In the genomic region with DNA sequence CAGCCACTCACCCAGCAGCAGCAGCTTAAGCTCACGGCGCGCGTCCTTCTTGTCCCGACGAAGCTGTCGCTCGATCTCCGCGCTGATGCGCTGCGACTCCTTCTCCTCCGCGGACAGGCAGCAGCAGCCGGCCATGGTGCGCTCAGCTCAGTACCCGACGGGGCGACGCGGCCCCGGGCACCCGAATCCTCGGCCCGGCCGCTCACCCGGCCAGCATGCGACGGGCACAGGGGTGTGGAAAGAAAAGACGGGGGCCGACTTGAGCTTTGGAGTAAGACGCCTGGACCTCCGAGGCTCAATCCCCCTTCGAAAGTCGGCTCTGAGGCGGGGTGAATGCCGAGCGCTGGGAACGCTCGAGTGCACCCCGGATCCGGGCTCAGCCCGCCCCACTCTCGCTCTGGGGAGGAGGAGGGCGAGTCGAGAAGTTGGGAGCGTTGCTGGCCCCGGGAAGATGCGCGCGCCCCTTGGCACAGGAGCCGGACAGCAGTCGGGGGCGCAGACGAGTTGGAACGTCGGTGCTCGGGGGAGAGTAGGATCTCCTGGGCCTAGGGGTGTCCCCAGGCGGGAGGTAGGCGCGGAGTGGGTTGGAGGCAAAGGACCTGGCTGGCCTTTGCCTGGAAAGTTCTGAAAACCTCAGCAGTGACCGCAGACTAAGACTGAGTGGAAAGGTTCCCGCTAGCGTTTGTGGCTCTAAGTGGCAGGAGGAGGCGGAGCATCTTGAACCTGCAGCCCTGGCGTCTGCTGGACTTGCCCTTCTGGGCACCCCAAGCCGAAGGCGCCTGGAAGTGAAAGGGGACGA, we compare ENCODE assay signal across 9 cellular contexts. TPM values are rescaled to one million over a fixed set of nuclear protein-coding genes. Genes with fewer than 3 reads are reported as not detected.
A peak's percentile ranks its signal among the peaks of the same experiment; 100 is the strongest.
DNase-seq lines count a peak whose midpoint lies in the region; TF ChIP-seq lines count a peak whose summit lies in the region.
"Had no signal": no experiment of that assay in that cellular context is flagged by ENCODE, and none has a peak within 500 bp of the region (broad histone marks: within the 10 kb centered on the region; RNA-seq: fewer than 3 reads in every experiment).

A gene (minus strand): TSS at position 664 of the 799 bp plus-strand sequence. CDS start 529 bp downstream, at position 135.

- H3K27ac ChIP-seq in ascending aorta (peak within 1 kb of the TSS in 1 of 2 donors; percentile 49), smooth muscle cell (ENCODE audit: low read depth) (no peak within 1 kb of the TSS)
- H3K27ac ChIP-seq: BLaER1 treated with 17β-estradiol and CSF1 and Interleukin-3, amounts not matched to agents 10 nM and 100 nM had no signal

- 6% methylated on average over 67 of the region's 69 CpGs for WGBS in smooth muscle cell (ENCODE audit: low lambda C conversion rate)

- H3K4me2 ChIP-seq in smooth muscle cell = peak within 1 kb of the TSS; percentile 87
- H3K4me2 ChIP-seq: BLaER1 treated with 17β-estradiol and CSF1 and Interleukin-3, amounts not matched to agents 10 nM and 100 nM had no signal

- intact Hi-C loops in ascending aorta (cut with DNase I) = loop anchor here (5.0 to 10.0 kb wide), 2 partner anchors 183 to 384 kb away; a partner anchor contains a TSS

- POLR2A ChIA-PET in GM10248 (lab: Yijun Ruan, JAX) = no interaction called here

- DNase-seq in NCI-H1092 treated with DMSO at 0.1 percent for 48 hours (lab: John Stamatoyannopoulos, UW) (peak; percentile 19), NCI-H1092 (lab: John Stamatoyannopoulos, UW) (no peak), ascending aorta (ENCODE audit: low spot score in 2 of 2) (no peak), iPS-NIHi11 (ENCODE audit: low spot score) (peak; percentile 69), smooth muscle cell (lab: John Stamatoyannopoulos, UW; ENCODE audit: unreplicated experiment) (no peak), NAMALWA (ENCODE audit: low spot score) (no peak), middle frontal gyrus (ENCODE audit: extremely low spot score, low spot score) (no peak), GM10248 (ENCODE audit: extremely low spot score) (no peak)

- H3K4me3 ChIP-seq in ascending aorta (peak within 1 kb of the TSS; percentile 70 to 71), smooth muscle cell (peak within 1 kb of the TSS; percentile 57)
- H3K4me3 ChIP-seq: BLaER1 treated with 17β-estradiol and CSF1 and Interleukin-3, amounts not matched to agents 10 nM and 100 nM had no signal

- H3K9me3 ChIP-seq in ascending aorta (no peaks in the 10 kb centered on the region), smooth muscle cell (replicated peaks; ENCODE audit: low read depth) (no peaks in the 10 kb centered on the region)

- peaks cover 0 to 5% of the 10 kb centered on the region in 2 donors for H3K4me1 ChIP-seq in ascending aorta
- no peaks in the 10 kb centered on the region for H3K4me1 ChIP-seq in smooth muscle cell (ENCODE audit: low read depth)
- H3K4me1 ChIP-seq: BLaER1 treated with 17β-estradiol and CSF1 and Interleukin-3, amounts not matched to agents 10 nM and 100 nM had no signal

- TF ChIP-seq CTCF in ascending aorta (IDR thresholded peaks at IDR 0.05) = no peak
- no peak for TF ChIP-seq CTCF in smooth muscle cell (IDR thresholded peaks at IDR 0.05; ENCODE audit: borderline replicate concordance, insufficient read depth, poor library complexity, severe bottlenecking)
- no peak for TF ChIP-seq CTCF in GM10248 (IDR thresholded peaks at IDR 0.05; ENCODE audit: control extremely low read depth, extremely low read depth, low read depth, missing control alignments)

- CTCF ChIA-PET in GM10248 (lab: Yijun Ruan, JAX) = interaction anchor here (1.4 to 1.6 kb wide), 2 partner anchors 9 to 10 kb away, joined by 3 read pairs; no protein-coding TSS in a partner anchor

- H3K79me2 ChIP-seq in smooth muscle cell (ENCODE audit: low read depth) = no peaks in the 10 kb centered on the region

- H3K27me3 ChIP-seq in ascending aorta (no peaks in the 10 kb centered on the region), smooth muscle cell (ENCODE audit: low read depth) (peaks cover 24% of the 10 kb centered on the region)
- H3K27me3 ChIP-seq: BLaER1 treated with 17β-estradiol and CSF1 and Interleukin-3, amounts not matched to agents 10 nM and 100 nM had no signal

- no peaks in the 10 kb centered on the region for H3F3A ChIP-seq in smooth muscle cell (ENCODE audit: low read depth)

- peak within 1 kb of the TSS; percentile 83 for H2AFZ ChIP-seq in smooth muscle cell (ENCODE audit: low read depth)

- no peak within 1 kb of the TSS for H3K9ac ChIP-seq in smooth muscle cell (ENCODE audit: low read depth)
- H3K9ac ChIP-seq: BLaER1 treated with 17β-estradiol and CSF1 and Interleukin-3, amounts not matched to agents 10 nM and 100 nM had no signal

- H4K20me1 ChIP-seq in smooth muscle cell (ENCODE audit: low read depth) = no peaks in the 10 kb centered on the region
- H4K20me1 ChIP-seq: BLaER1 treated with 17β-estradiol and CSF1 and Interleukin-3, amounts not matched to agents 10 nM and 100 nM had no signal

- H3K36me3 ChIP-seq in ascending aorta (no peaks in the 10 kb centered on the region), smooth muscle cell (ENCODE audit: low read depth) (no peaks in the 10 kb centered on the region)
- H3K36me3 ChIP-seq: BLaER1 treated with 17β-estradiol and CSF1 and Interleukin-3, amounts not matched to agents 10 nM and 100 nM had no signal

RNA-seq across cellular contexts. Expression of the gene that starts here (rescaled TPM):
- total RNA-seq in ascending aorta = 3.5 TPM
- total RNA-seq in smooth muscle cell = 10.2 and 13.0 TPM in 2 replicates
- 1.6 and 13.1 TPM in 2 replicates for polyA plus RNA-seq in smooth muscle cell

Comparison
In these comparisons a context has a peak if more than half of its experiments do, and no peak if none do; other contexts are left out.
1. DNase-seq: peak in NCI-H1092 treated with DMSO at 0.1 percent for 48 hours (single experiment) and iPS-NIHi11 (single experiment); none in NCI-H1092 (single experiment), ascending aorta (0 of 2), smooth muscle cell (single experiment), NAMALWA (single experiment), middle frontal gyrus (single experiment) and GM10248 (single experiment).